16 cellular contexts compared by ENCODE assay signal in the genomic region with DNA sequence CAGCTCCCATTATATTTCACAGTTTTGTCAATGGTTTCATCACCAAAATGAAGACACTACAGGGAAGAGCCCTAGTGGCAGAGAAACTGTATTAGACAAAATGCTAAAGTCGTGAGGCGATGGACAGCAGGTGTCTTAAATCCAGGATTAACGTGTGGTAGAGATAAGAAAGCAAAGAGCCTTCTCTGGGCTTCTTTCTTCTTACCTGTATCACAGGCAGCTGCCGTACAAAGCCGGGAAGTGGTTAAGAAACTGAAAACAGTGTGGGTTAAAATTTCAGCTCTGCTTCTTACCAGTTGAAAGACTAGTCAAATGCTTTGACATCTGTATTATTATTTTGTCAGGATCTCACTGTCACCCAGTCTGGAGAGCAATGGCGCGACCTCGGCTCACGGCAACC.
"Had no signal": no experiment of that assay in that cellular context is flagged by ENCODE, and none has a peak within 500 bp of the region (broad histone marks: within the 10 kb centered on the region; RNA-seq: fewer than 3 reads in every experiment).

No MANE protein-coding gene starts in this region.

- H3K4me3 ChIP-seq: coronary artery, dorsolateral prefrontal cortex, esophagus muscularis mucosa, gastroesophageal sphincter, heart left ventricle, left lung, lower lobe of right lung, mucosa of descending colon had no signal

- H3K4me1 ChIP-seq: esophagus muscularis mucosa, foreskin keratinocyte, gastroesophageal sphincter, heart left ventricle, left lung, lower lobe of right lung had no signal

- H3K27ac ChIP-seq: coronary artery, dorsolateral prefrontal cortex, esophagus muscularis mucosa, foreskin keratinocyte, gastroesophageal sphincter, heart left ventricle, left lung, lower lobe of right lung had no signal

- ATAC-seq: foreskin keratinocyte, gastroesophageal sphincter, heart left ventricle, left cardiac atrium, left lung, left ventricle myocardium superior, lower lobe of right lung, mucosa of descending colon had no signal

- H3K27me3 ChIP-seq: foreskin keratinocyte, left lung had no signal

- DNase-seq: dermis blood vessel endothelial cell; dorsolateral prefrontal cortex; effector CD4-positive, alpha-beta T cell; effector memory CD4-positive, alpha-beta T cell; foreskin keratinocyte; heart left ventricle; hippocampal formation; left cardiac atrium; left lung; left ventricle myocardium superior; lower lobe of right lung; mesenchymal stem cell; mucosa of descending colon had no signal

- H3K36me3 ChIP-seq: esophagus muscularis mucosa, gastroesophageal sphincter, heart left ventricle, left lung, lower lobe of right lung had no signal

- H3K9me3 ChIP-seq: esophagus muscularis mucosa, gastroesophageal sphincter, left lung, lower lobe of right lung, mucosa of descending colon had no signal
